In genomic region chr7:142303650-142304049, GRCh38 we compare ENCODE assay signal across 10 cellular contexts. TPM values are rescaled to one million over a fixed set of nuclear protein-coding genes. Genes with fewer than 3 reads are reported as not detected.
DNase-seq lines count a peak whose midpoint lies in the region; ATAC-seq and TF ChIP-seq lines count a peak whose summit lies in the region.
"Had no signal": no experiment of that assay in that cellular context is flagged by ENCODE, and none has a peak within 500 bp of the region (broad histone marks: within the 10 kb centered on the region; RNA-seq: fewer than 3 reads in every experiment).

No MANE protein-coding gene starts in this region.

- H3K9me3 Mint-ChIP-seq in activated T-cell treated with anti-CD3 and anti-CD28 coated beads, Interleukin-2, amount 50 U/mL, for 72 hours = no peaks in the 10 kb centered on the region
- no peaks in the 10 kb centered on the region for H3K9me3 Mint-ChIP-seq in central memory CD8-positive, alpha-beta T cell

- H3K27me3 Mint-ChIP-seq in activated T-cell treated with anti-CD3 and anti-CD28 coated beads, Interleukin-2, amount 50 U/mL, for 72 hours (ENCODE audit: low read depth) = peaks cover 19% of the 10 kb centered on the region
- H3K27me3 Mint-ChIP-seq in central memory CD8-positive, alpha-beta T cell = peaks cover 27% of the 10 kb centered on the region

- H3K4me1 Mint-ChIP-seq in activated T-cell treated with anti-CD3 and anti-CD28 coated beads, Interleukin-2, amount 50 U/mL, for 72 hours (ENCODE audit: low read depth) = peaks cover 32% of the 10 kb centered on the region
- peaks cover 17% of the 10 kb centered on the region for H3K4me1 Mint-ChIP-seq in central memory CD8-positive, alpha-beta T cell

- peak overlapping the region; percentile 53 for H3K9ac ChIP-seq in Loucy (ENCODE audit: low read depth, low read length, poor library complexity, severe bottlenecking)

- peak; percentile 91 for TF ChIP-seq CTCF in Loucy (conservative IDR thresholded peaks at IDR 0.05; ENCODE audit: low read length)

- ATAC-seq in activated T-cell treated with anti-CD3 and anti-CD28 coated beads, Interleukin-2, amount 50 U/mL, for 72 hours (replicated peaks in 1 of 2) = peak; percentile 55 to 58
- peak; percentile 29 for ATAC-seq in central memory CD8-positive, alpha-beta T cell (replicated peaks; ENCODE audit: extremely low read depth, poor library complexity, severe bottlenecking)
- peak; percentile 42 for ATAC-seq in stimulated activated naive CD8-positive, alpha-beta T cell treated with anti-CD3 and anti-CD28 coated beads, Interleukin-15, Interleukin-2, amounts not matched to agents 100 U/mL and 50 U/mL, for 24 hours

- no peaks in the 10 kb centered on the region for H3K9me3 ChIP-seq in Loucy (ENCODE audit: insufficient read depth, low read depth, low read length)
- H3K9me3 ChIP-seq: neutrophil had no signal

- H3K4me1 ChIP-seq in Loucy (ENCODE audit: insufficient read depth, low read length, poor library complexity, severe bottlenecking) = peaks cover 36% of the 10 kb centered on the region

- H3K4me3 Mint-ChIP-seq in activated T-cell treated with anti-CD3 and anti-CD28 coated beads, Interleukin-2, amount 50 U/mL, for 72 hours = no peak overlapping the region
- no peak overlapping the region for H3K4me3 Mint-ChIP-seq in central memory CD8-positive, alpha-beta T cell

- H3K27ac Mint-ChIP-seq in activated T-cell treated with anti-CD3 and anti-CD28 coated beads, Interleukin-2, amount 50 U/mL, for 72 hours = no peak overlapping the region
- no peak overlapping the region for H3K27ac Mint-ChIP-seq in central memory CD8-positive, alpha-beta T cell (ENCODE audit: low read depth)

- no peaks in the 10 kb centered on the region for H4K20me1 ChIP-seq in Loucy (ENCODE audit: insufficient read depth, low read length, poor library complexity, severe bottlenecking)

- H2AFZ ChIP-seq in Loucy (ENCODE audit: low read length) = 0 out of 2 replicates have a peak overlapping the region, but pooled peaks have one; percentile 3

- no peaks in the 10 kb centered on the region for H3K36me3 ChIP-seq in Loucy (ENCODE audit: insufficient read depth, low read length)
- H3K36me3 ChIP-seq: neutrophil had no signal

- H3F3A ChIP-seq in Loucy (ENCODE audit: low read depth) = peaks cover 4% of the 10 kb centered on the region; the same call in 1 of the 2 replicates

- H3K27me3 ChIP-seq in Loucy (ENCODE audit: insufficient read depth, low read length, poor library complexity, severe bottlenecking) = no peaks in the 10 kb centered on the region
- H3K27me3 ChIP-seq: neutrophil had no signal

- no peaks in the 10 kb centered on the region for H3K79me2 ChIP-seq in Loucy (ENCODE audit: insufficient read depth, low read length)

- H3K4me2 ChIP-seq in Loucy (ENCODE audit: low read depth, low read length, poor library complexity, severe bottlenecking) = peak overlapping the region; percentile 68

- no peaks in the 10 kb centered on the region for H3K9me2 ChIP-seq in Loucy (replicated peaks; ENCODE audit: low read depth, low read length)

- no peaks in the 10 kb centered on the region for H3K36me3 Mint-ChIP-seq in activated T-cell treated with anti-CD3 and anti-CD28 coated beads, Interleukin-2, amount 50 U/mL, for 72 hours (ENCODE audit: insufficient read depth in 2 of 2)
- H3K36me3 Mint-ChIP-seq in central memory CD8-positive, alpha-beta T cell (ENCODE audit: insufficient read depth) = peaks cover 4% of the 10 kb centered on the region

- H3K4me3 ChIP-seq in Loucy (ENCODE audit: low read length, poor library complexity, severe bottlenecking) = peak overlapping the region; percentile 48

- DNase-seq in activated T-cell treated with anti-CD3 and anti-CD28 coated beads, Interleukin-2, amount 50 U/mL, for 72 hours = no peak
- DNase-seq in activated T-cell treated with anti-CD3 and anti-CD28 coated beads for 4 hours = no peak
- no peak for DNase-seq in central memory CD8-positive, alpha-beta T cell (ENCODE audit: low spot score in 2 of 2)
- no peak for DNase-seq in stimulated activated naive CD8-positive, alpha-beta T cell treated with anti-CD3 and anti-CD28 coated beads, Interleukin-15, Interleukin-2, amounts not matched to agents 100 U/mL and 50 U/mL, for 24 hours
- no peak for DNase-seq in GM03348 (ENCODE audit: low spot score)
- no peak for DNase-seq in COLO668 (lab: John Stamatoyannopoulos, UW; ENCODE audit: unreplicated experiment)
- no peak for DNase-seq in NCI-H2196 (lab: John Stamatoyannopoulos, UW; ENCODE audit: unreplicated experiment)

RNA-seq across cellular contexts. Expression of gene PRSS58, which starts 45.8 kb away (rescaled TPM):
- total RNA-seq in activated T-cell treated with anti-CD3 and anti-CD28 coated beads, Interleukin-2, amount 50 U/mL, for 72 hours = not detected
- total RNA-seq: G401 had no signal
